ENCODE assay signal across 9 cellular contexts in the genomic region with DNA sequence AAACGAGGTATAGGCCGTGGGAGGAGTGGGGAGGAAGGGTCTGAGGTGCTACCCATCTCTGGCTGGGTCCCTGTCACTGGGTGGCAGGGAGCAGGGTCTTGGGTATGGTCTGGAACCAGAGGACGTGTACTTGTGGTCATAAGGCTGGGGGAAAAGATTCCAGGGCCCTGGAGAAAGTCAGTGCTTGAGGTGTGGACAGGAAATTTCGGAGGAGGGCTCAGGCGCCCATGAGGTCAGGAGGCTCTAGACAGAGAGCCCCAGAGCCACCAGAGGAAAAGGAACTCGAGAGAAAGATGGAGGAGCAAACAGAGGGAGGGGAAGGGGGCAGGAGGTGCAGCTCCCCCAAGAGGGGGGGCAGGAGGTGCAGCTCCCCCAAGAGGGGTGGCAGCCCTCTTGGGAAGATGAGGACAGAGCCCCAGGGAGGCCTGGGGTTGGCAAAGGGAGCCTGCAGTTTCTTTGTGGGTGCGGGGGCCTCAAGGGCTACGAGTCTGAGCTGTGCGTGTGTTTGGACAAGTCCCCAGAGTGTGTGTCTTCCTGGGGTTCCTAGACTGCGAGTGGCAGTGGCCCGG. TPM values are rescaled to one million over a fixed set of nuclear protein-coding genes. Genes with fewer than 3 reads are reported as not detected.
DNase-seq lines count a peak whose midpoint lies in the region; ATAC-seq, FAIRE-seq and TF ChIP-seq lines count a peak whose summit lies in the region.
"Had no signal": no experiment of that assay in that cellular context is flagged by ENCODE, and none has a peak within 500 bp of the region (broad histone marks: within the 10 kb centered on the region; RNA-seq: fewer than 3 reads in every experiment).

No MANE protein-coding gene starts in this region.

- H3K23me2 ChIP-seq in H1 (ENCODE audit: low read depth, low read length) = peaks cover 10% of the 10 kb centered on the region; the same call in 1 of the 2 replicates

- H3K36me3 ChIP-seq in Karpas-422 (ENCODE audit: insufficient read depth, low read length) (peaks cover 7% of the 10 kb centered on the region; the same call in 1 of the 2 replicates), H1 (ENCODE audit: control insufficient read depth in 2 of 4, insufficient read depth in 4 of 4, low read length in 3 of 4) (peaks cover 0 to 4% (median 2%) of the 10 kb centered on the region in 4 experiments; a peak in 5 of 8 replicates), ovary (no peaks in the 10 kb centered on the region)

- H2BK20ac ChIP-seq in H1 (ENCODE audit: low read length) = no peak overlapping the region

- H3K27me3 ChIP-seq in Karpas-422 (ENCODE audit: low read length) (no peaks in the 10 kb centered on the region), H1 (replicated peaks in 1 of 4; ENCODE audit: control insufficient read depth in 3 of 4, extremely low read depth in 1 of 4, insufficient read depth in 3 of 4, low read length in 3 of 4) (peaks cover 0 to 11% (median 1%) of the 10 kb centered on the region in 4 experiments; a peak in 3 of 7 replicates), ovary (no peaks in the 10 kb centered on the region)

- no peak overlapping the region for H4K91ac ChIP-seq in H1 (replicated peaks; ENCODE audit: insufficient read length, low read length)

- no peak overlapping the region for H4K5ac ChIP-seq in H1 (ENCODE audit: insufficient read length, low read depth, low read length)

- no peak overlapping the region for H2BK5ac ChIP-seq in H1 (ENCODE audit: low read depth, low read length)

- H4K8ac ChIP-seq in H1 (ENCODE audit: extremely low read depth, insufficient read depth, low read length) = peak overlapping the region; percentile 68

- H2BK120ac ChIP-seq in H1 (replicated peaks; ENCODE audit: low read depth, low read length) = no peak overlapping the region

- DNase-seq in Karpas-422 = no peak
- no peak for DNase-seq in H1 (ENCODE audit: low read depth in 1 of 2, low spot score in 2 of 2)
- DNase-seq in ovary = no peak
- no peak for DNase-seq in NOMO-1 (lab: John Stamatoyannopoulos, UW; ENCODE audit: unreplicated experiment in 2 of 2)
- no peak for DNase-seq in urothelium cell line (ENCODE audit: low spot score)
- no peak for DNase-seq in GM12892 (ENCODE audit: insufficient read length)

- no peak for TF ChIP-seq POLR2A in H1 (IDR thresholded peaks at IDR 0.05; ENCODE audit: control extremely low read depth in 1 of 2, low read depth in 2 of 2, low read length in 2 of 2)
- no peak for TF ChIP-seq POLR2A in ovary (IDR thresholded peaks at IDR 0.05)
- TF ChIP-seq POLR2A in GM12892 (IDR thresholded peaks at IDR 0.05; ENCODE audit: low read depth, low read length) = no peak

- H2BK12ac ChIP-seq in H1 (ENCODE audit: low read depth, low read length) = no peak overlapping the region

- H3K9ac ChIP-seq in Karpas-422 (ENCODE audit: low read length) (peak overlapping the region; percentile 96), H1 (replicated peaks in 1 of 4; ENCODE audit: extremely low read depth in 1 of 4, low read depth in 3 of 4, low read length in 3 of 4) (peak overlapping the region in 2 of 4 experiments; percentile 63 to 75; a peak in 2 of 7 replicates)

- no peak overlapping the region for H3K23ac ChIP-seq in H1 (ENCODE audit: insufficient read length)

- ATAC-seq in GM18511 (IDR thresholded peaks at IDR 0.05; ENCODE audit: unreplicated experiment) (peak; percentile 11), HG03139 (IDR thresholded peaks at IDR 0.05; ENCODE audit: unreplicated experiment) (no peak)

- no peak for TF ChIP-seq RAD21 in H1 (IDR thresholded peaks at IDR 0.05 in 1 of 2, conservative IDR thresholded peaks at IDR 0.05 in 1 of 2; ENCODE audit: low read depth in 2 of 2, low read length in 2 of 2)

- H3K4me1 ChIP-seq in Karpas-422 (ENCODE audit: low read length) = peaks cover 47% of the 10 kb centered on the region
- peaks cover 0 to 3% (median 2%) of the 10 kb centered on the region in 4 experiments; a peak in 5 of 7 replicates for H3K4me1 ChIP-seq in H1 (replicated peaks in 1 of 4; ENCODE audit: control insufficient read depth in 3 of 4, insufficient read depth in 4 of 4, low read length in 3 of 4)
- H3K4me1 ChIP-seq in ovary (ENCODE audit: insufficient read depth) = no peaks in the 10 kb centered on the region

- peak overlapping the region; percentile 81; the same call in 1 of the 2 replicates for H2BK15ac ChIP-seq in H1 (ENCODE audit: low read length)

- WGBS in H1 (ENCODE audit: extremely low coverage in 1 of 2, insufficient coverage in 1 of 2, insufficient read length in 1 of 2, insufficient replicate concordance in 2 of 2, low coverage in 1 of 2, low lambda C conversion rate in 2 of 2, missing lambda C conversion rate in 1 of 2), 2 experiments = 52% methylated on average over 11 of the region's 11 CpGs; no CpG with 5 or more reads in 1 of the 2 experiments
- WGBS in ovary, 3 donors = 33 to 38% (median 37%) methylated on average over 11 of the region's 11 CpGs

- H3K14ac ChIP-seq in H1 (ENCODE audit: insufficient read length) = no peak overlapping the region

- CTCF ChIA-PET in H1 (lab: Charles Lee; ENCODE audit: partially characterized antibody) = interaction anchor here (0.6 to 9.0 kb wide), 31 partner anchors 8 to 1022 kb away, joined by 3 to 233 read pairs (median 4); a partner anchor contains a TSS

- H3K4me3 ChIP-seq in Karpas-422 (ENCODE audit: low read length) = peak overlapping the region; percentile 78
- peak overlapping the region; percentile 78 to 97 (median 84) for H3K4me3 ChIP-seq in H1 (ENCODE audit: extremely low read depth in 1 of 4, insufficient read depth in 2 of 4, low read depth in 3 of 4, low read length in 4 of 4)
- H3K4me3 ChIP-seq in ovary = peak overlapping the region; percentile 75

- TF ChIP-seq CTCF in H1 (IDR thresholded peaks at IDR 0.05; ENCODE audit: control extremely low read depth in 1 of 3, insufficient read depth in 1 of 3, low read depth in 1 of 3, low read length in 3 of 3) (peak in 1 of 3 experiments; percentile 27; a peak in 2 of 4 replicates), ovary (IDR thresholded peaks at IDR 0.05) (peak in 1 of 3 donors; percentile 20)

- no peak for TF ChIP-seq EP300 in H1 (IDR thresholded peaks at IDR 0.05; ENCODE audit: borderline replicate concordance in 1 of 2, low read depth in 2 of 2, low read length in 2 of 2)
- no peak for TF ChIP-seq EP300 in ovary (IDR thresholded peaks at IDR 0.05)

- H2AK5ac ChIP-seq in H1 (ENCODE audit: low read depth, low read length) = no peak overlapping the region

- H3K18ac ChIP-seq in H1 (ENCODE audit: extremely low read depth, low read length) = no peak overlapping the region

- FAIRE-seq in H1 (lab: Jason Lieb, UNC) = no peak
- no peak for FAIRE-seq in urothelium cell line (lab: Jason Lieb, UNC)
- FAIRE-seq in GM12892 (lab: Jason Lieb, UNC) = no peak

- H3K27ac ChIP-seq in Karpas-422 (ENCODE audit: low read length) (peak overlapping the region; percentile 79), H1 (ENCODE audit: low read depth, low read length) (no peak overlapping the region), ovary (peak overlapping the region; percentile 49 to 57)

- no peaks in the 10 kb centered on the region for H3K9me3 ChIP-seq in Karpas-422 (ENCODE audit: low read length)
- H3K9me3 ChIP-seq in H1 (ENCODE audit: insufficient read depth in 2 of 2, low read depth in 1 of 2, low read length in 1 of 2) = no peaks in the 10 kb centered on the region
- H3K9me3 ChIP-seq in ovary = no peaks in the 10 kb centered on the region

- intact Hi-C loops in ovary (cut with DNase I) = loop anchor here (5.0 kb wide), 1 partner anchor 64 kb away; no protein-coding TSS in a partner anchor

- no peaks in the 10 kb centered on the region for H3K9me2 ChIP-seq in Karpas-422 (replicated peaks; ENCODE audit: insufficient read depth, low read length)

- no peaks in the 10 kb centered on the region for H3K79me1 ChIP-seq in H1 (ENCODE audit: low read depth, low read length)

- H2AFZ ChIP-seq in Karpas-422 (ENCODE audit: low read length) (peak overlapping the region; percentile 51; the same call in 1 of the 2 replicates), H1 (ENCODE audit: low read length) (no peak overlapping the region)

- H4K20me1 ChIP-seq in Karpas-422 (ENCODE audit: insufficient read depth, low read depth, low read length) (peaks cover 4% of the 10 kb centered on the region; the same call in 1 of the 2 replicates), H1 (replicated peaks in 1 of 2; ENCODE audit: control insufficient read depth in 1 of 2, insufficient read depth in 2 of 2, low read length in 2 of 2) (peaks cover 0 to 2% of the 10 kb centered on the region in 2 experiments)

- H3K4me2 ChIP-seq in Karpas-422 (ENCODE audit: low read depth, low read length, poor library complexity, severe bottlenecking) (peak overlapping the region; percentile 89), H1 (ENCODE audit: insufficient read depth in 1 of 2, low read depth in 2 of 2, low read length in 2 of 2) (peak overlapping the region; percentile 84 to 88)

- H3K79me2 ChIP-seq in Karpas-422 (ENCODE audit: low read length) (peaks cover 48% of the 10 kb centered on the region), H1 (ENCODE audit: control insufficient read depth in 1 of 2, insufficient read depth in 2 of 2, low read length in 2 of 2) (peaks cover 0 to 10% of the 10 kb centered on the region in 2 experiments; a peak in 2 of 4 replicates)

- POLR2A ChIA-PET in H1 (lab: Charles Lee; ENCODE audit: partially characterized antibody) = interaction anchor here (0.6 to 3.0 kb wide), 12 partner anchors 9 to 97 kb away, joined by 3 to 22 read pairs (median 6); a partner anchor contains a TSS

- H3K56ac ChIP-seq in H1 (replicated peaks; ENCODE audit: insufficient read length, low read depth, low read length) = no peak overlapping the region

- no peak overlapping the region for H3K4ac ChIP-seq in H1 (replicated peaks; ENCODE audit: insufficient read length, low read depth, low read length)

RNA-seq across cellular contexts. Expression of a gene that starts 0.7 kb away (rescaled TPM):
- total RNA-seq in Karpas-422 (2014; rRNA removed; shearing (Covaris generic); ENCODE audit: low replicate concordance) = 44.2 and 83.2 TPM in 2 replicates
- total RNA-seq in H1 (2021; fragmentation: NEBNext Ultra II Directional; extraction: Animal tissue kit (Norgen Biotek cat#: 25700)) = 29.2 and 37.8 TPM in 2 replicates
- polyA plus RNA-seq in H1 (2011; rRNA removed) = 28.0 and 34.7 TPM in 2 replicates
- 17.7 TPM for polyA plus RNA-seq in H1 (2011; cell fraction: cytosol; rRNA removed)
- polyA plus RNA-seq in H1 (2011; cell fraction: nucleus; rRNA removed) = 73.9 TPM
- 11.9 to 18.2 TPM (median 14.7 TPM) in 4 replicates for polyA plus RNA-seq in H1 (2012, experiment 1 of 2)
- 6.2 TPM for polyA plus RNA-seq in H1 (2012, experiment 2 of 2)
- 26.6 TPM for polyA plus RNA-seq in H1 (2013, experiment 1 of 2)
- polyA plus RNA-seq in H1 (2013, experiment 2 of 2) = 28.4 TPM
- 49.7 and 81.3 TPM in 2 replicates for polyA minus RNA-seq in H1 (2011; rRNA and poly(A)+ RNA removed)
- polyA minus RNA-seq in H1 (2011; cell fraction: cytosol; rRNA and poly(A)+ RNA removed) = 12.5 TPM
- polyA minus RNA-seq in H1 (2011; cell fraction: nucleus; rRNA and poly(A)+ RNA removed) = 25.6 TPM
- 10 to 100 TPM in 3 of 7 donors, 1 to 10 TPM in 4; 5.5 to 14.4 (median 9.0) TPM for total RNA-seq in ovary
- polyA plus RNA-seq in ovary = 10 to 100 TPM in 1 of 2 donors, 1 to 10 TPM in 1; 3.1 to 11.5 TPM
- polyA plus RNA-seq in GM12892 (2012; ENCODE audit: missing spikeins) = 32.2 TPM

RNA-seq across cellular contexts. Expression of a gene that starts 18.5 kb away (rescaled TPM):
- 8.7 and 14.3 TPM in 2 replicates for total RNA-seq in Karpas-422 (2014; rRNA removed; shearing (Covaris generic); ENCODE audit: low replicate concordance)
- total RNA-seq in H1 (2021; fragmentation: NEBNext Ultra II Directional; extraction: Animal tissue kit (Norgen Biotek cat#: 25700)) = 10.0 and 11.2 TPM in 2 replicates
- 12.0 and 13.6 TPM in 2 replicates for polyA plus RNA-seq in H1 (2011; rRNA removed)
- 7.9 TPM for polyA plus RNA-seq in H1 (2011; cell fraction: cytosol; rRNA removed)
- polyA plus RNA-seq in H1 (2011; cell fraction: nucleus; rRNA removed) = 13.4 TPM
- 4.9 to 9.3 TPM (median 7.3 TPM) in 4 replicates for polyA plus RNA-seq in H1 (2012, experiment 1 of 2)
- 11.3 TPM for polyA plus RNA-seq in H1 (2012, experiment 2 of 2)
- polyA plus RNA-seq in H1 (2013, experiment 1 of 2) = 7.8 TPM
- polyA plus RNA-seq in H1 (2013, experiment 2 of 2) = 8.7 TPM
- 9.2 and 9.6 TPM in 2 replicates for polyA minus RNA-seq in H1 (2011; rRNA and poly(A)+ RNA removed)
- polyA minus RNA-seq in H1 (2011; cell fraction: cytosol; rRNA and poly(A)+ RNA removed) = 5.4 TPM
- polyA minus RNA-seq in H1 (2011; cell fraction: nucleus; rRNA and poly(A)+ RNA removed) = 6.3 TPM
- 10 to 100 TPM in 3 of 7 donors, 1 to 10 TPM in 4; 7.7 to 18.4 (median 9.7) TPM for total RNA-seq in ovary
- 10 to 100 TPM in 1 of 2 donors, 1 to 10 TPM in 1; 7.3 to 12.4 TPM for polyA plus RNA-seq in ovary
- polyA plus RNA-seq in GM12892 (2012; ENCODE audit: missing spikeins) = 3.5 TPM

RNA-seq across cellular contexts. Expression of a gene that starts 27.7 kb away (rescaled TPM):
- not detected in 2 replicates for total RNA-seq in Karpas-422 (2014; rRNA removed; shearing (Covaris generic); ENCODE audit: low replicate concordance)
- 45.8 and 50.3 TPM in 2 replicates for total RNA-seq in H1 (2021; fragmentation: NEBNext Ultra II Directional; extraction: Animal tissue kit (Norgen Biotek cat#: 25700))
- polyA plus RNA-seq in H1 (2011; rRNA removed) (35.1 and 52.8 TPM in 2 replicates), ovary (under 1 TPM; 0.17 to 0.44 TPM)
- 35.5 TPM for polyA plus RNA-seq in H1 (2011; cell fraction: cytosol; rRNA removed)
- 118 TPM for polyA plus RNA-seq in H1 (2011; cell fraction: nucleus; rRNA removed)
- 31.5 to 37.1 TPM (median 35.1 TPM) in 4 replicates for polyA plus RNA-seq in H1 (2012, experiment 1 of 2)
- polyA plus RNA-seq in H1 (2012, experiment 2 of 2) = 24.8 TPM
- 27.5 TPM for polyA plus RNA-seq in H1 (2013, experiment 1 of 2)
- 25.4 TPM for polyA plus RNA-seq in H1 (2013, experiment 2 of 2)
- 47.5 and 54.4 TPM in 2 replicates for polyA minus RNA-seq in H1 (2011; rRNA and poly(A)+ RNA removed)
- polyA minus RNA-seq in H1 (2011; cell fraction: cytosol; rRNA and poly(A)+ RNA removed) = 41.2 TPM
- polyA minus RNA-seq in H1 (2011; cell fraction: nucleus; rRNA and poly(A)+ RNA removed) = 62.7 TPM
- 10 to 100 TPM in 1 of 7 donors, 1 to 10 TPM in 4, under 1 TPM in 2; 0.68 to 13.8 (median 2.1) TPM for total RNA-seq in ovary
- 0.30 TPM for polyA plus RNA-seq in GM12892 (2012; ENCODE audit: missing spikeins)
- total RNA-seq: SK-MEL-5 had no signal

RNA-seq across cellular contexts. Expression of a gene that starts 47.1 kb away (rescaled TPM):
- total RNA-seq in Karpas-422 (2014; rRNA removed; shearing (Covaris generic); ENCODE audit: low replicate concordance) = 13.3 and 28.0 TPM in 2 replicates
- total RNA-seq in H1 (2021; fragmentation: NEBNext Ultra II Directional; extraction: Animal tissue kit (Norgen Biotek cat#: 25700)) = 16.4 and 21.3 TPM in 2 replicates
- polyA plus RNA-seq in H1 (2011; rRNA removed) (7.3 and 7.6 TPM in 2 replicates), ovary (10 to 100 TPM in 1 of 2 donors, 1 to 10 TPM in 1; 8.7 to 18.3 TPM)
- polyA plus RNA-seq in H1 (2011; cell fraction: cytosol; rRNA removed) = 12.4 TPM
- 15.3 TPM for polyA plus RNA-seq in H1 (2011; cell fraction: nucleus; rRNA removed)
- 9.3 to 16.0 TPM (median 12.7 TPM) in 4 replicates for polyA plus RNA-seq in H1 (2012, experiment 1 of 2)
- 3.8 TPM for polyA plus RNA-seq in H1 (2012, experiment 2 of 2)
- 10.4 TPM for polyA plus RNA-seq in H1 (2013, experiment 1 of 2)
- 9.0 TPM for polyA plus RNA-seq in H1 (2013, experiment 2 of 2)
- 10.2 and 11.4 TPM in 2 replicates for polyA minus RNA-seq in H1 (2011; rRNA and poly(A)+ RNA removed)
- polyA minus RNA-seq in H1 (2011; cell fraction: cytosol; rRNA and poly(A)+ RNA removed) = 6.2 TPM
- polyA minus RNA-seq in H1 (2011; cell fraction: nucleus; rRNA and poly(A)+ RNA removed) = 18.8 TPM
- total RNA-seq in ovary = 10 to 100 TPM in 6 of 7 donors, 1 to 10 TPM in 1; 8.9 to 20.7 (median 17.6) TPM
- polyA plus RNA-seq in GM12892 (2012; ENCODE audit: missing spikeins) = 14.9 TPM

RNA-seq across cellular contexts. Expression of a gene that starts 47.2 kb away (rescaled TPM):
- total RNA-seq in Karpas-422 (2014; rRNA removed; shearing (Covaris generic); ENCODE audit: low replicate concordance) = 43.9 and 44.6 TPM in 2 replicates
- 48.2 and 48.7 TPM in 2 replicates for total RNA-seq in H1 (2021; fragmentation: NEBNext Ultra II Directional; extraction: Animal tissue kit (Norgen Biotek cat#: 25700))
- polyA plus RNA-seq in H1 (2011; rRNA removed) = 49.3 and 67.4 TPM in 2 replicates
- 70.2 TPM for polyA plus RNA-seq in H1 (2011; cell fraction: cytosol; rRNA removed)
- polyA plus RNA-seq in H1 (2011; cell fraction: nucleus; rRNA removed) = 200 TPM
- polyA plus RNA-seq in H1 (2012, experiment 1 of 2) = 48.4 to 57.0 TPM (median 53.5 TPM) in 4 replicates
- polyA plus RNA-seq in H1 (2012, experiment 2 of 2) = 53.6 TPM
- 37.0 TPM for polyA plus RNA-seq in H1 (2013, experiment 1 of 2)
- polyA plus RNA-seq in H1 (2013, experiment 2 of 2) = 33.0 TPM
- 65.7 and 68.2 TPM in 2 replicates for polyA minus RNA-seq in H1 (2011; rRNA and poly(A)+ RNA removed)
- polyA minus RNA-seq in H1 (2011; cell fraction: cytosol; rRNA and poly(A)+ RNA removed) = 44.0 TPM
- polyA minus RNA-seq in H1 (2011; cell fraction: nucleus; rRNA and poly(A)+ RNA removed) = 57.0 TPM
- 10 to 100 TPM; 27.8 to 43.4 (median 37.8) TPM for total RNA-seq in ovary
- polyA plus RNA-seq in ovary = 10 to 100 TPM; 35.8 to 42.2 TPM
- polyA plus RNA-seq in GM12892 (2012; ENCODE audit: missing spikeins) = 39.4 TPM
